1 cellular context compared by ENCODE assay signal in the genomic region with DNA sequence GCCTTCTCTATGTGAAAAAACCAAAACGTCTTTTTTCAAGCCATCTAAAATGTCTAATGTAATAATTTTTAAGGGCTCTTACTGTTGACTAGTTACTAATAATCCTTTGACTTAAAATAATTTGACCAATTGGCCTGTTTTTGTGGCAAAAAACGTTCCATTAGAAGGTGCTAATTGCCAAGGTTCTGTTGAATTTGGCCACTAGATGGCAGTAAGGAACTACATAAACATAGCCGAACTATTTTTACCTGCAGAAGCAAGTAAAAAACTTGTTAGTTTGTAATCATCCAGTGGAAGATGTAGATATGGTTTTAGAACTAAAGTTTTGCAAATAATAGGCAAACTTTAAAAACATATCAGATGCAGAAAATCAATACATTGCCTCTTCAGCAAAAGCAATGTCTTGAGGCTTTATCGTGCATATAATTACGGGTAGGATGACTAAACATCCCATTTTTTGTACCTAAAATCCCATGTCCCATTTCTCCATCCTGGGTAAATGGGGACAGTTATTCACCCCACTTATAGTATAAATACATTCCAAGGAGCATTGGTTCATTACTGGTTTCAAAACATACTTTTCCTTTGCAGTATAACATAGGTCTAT.
TF ChIP-seq lines count a peak whose summit lies in the region.

No MANE protein-coding gene starts in this region.

TF ChIP-seq in SK-N-SH, 30 proteins besides CTCF, POLR2A, EP300 and RAD21 (continued from another document):
- TF ChIP-seq, protein P1, sequence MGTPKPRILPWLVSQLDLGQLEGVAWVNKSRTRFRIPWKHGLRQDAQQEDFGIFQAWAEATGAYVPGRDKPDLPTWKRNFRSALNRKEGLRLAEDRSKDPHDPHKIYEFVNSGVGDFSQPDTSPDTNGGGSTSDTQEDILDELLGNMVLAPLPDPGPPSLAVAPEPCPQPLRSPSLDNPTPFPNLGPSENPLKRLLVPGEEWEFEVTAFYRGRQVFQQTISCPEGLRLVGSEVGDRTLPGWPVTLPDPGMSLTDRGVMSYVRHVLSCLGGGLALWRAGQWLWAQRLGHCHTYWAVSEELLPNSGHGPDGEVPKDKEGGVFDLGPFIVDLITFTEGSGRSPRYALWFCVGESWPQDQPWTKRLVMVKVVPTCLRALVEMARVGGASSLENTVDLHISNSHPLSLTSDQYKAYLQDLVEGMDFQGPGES (IDR thresholded peaks at IDR 0.05; ENCODE audit: low read depth, low read length) = no peak
- TF ChIP-seq JUND (IDR thresholded peaks at IDR 0.05) = no peak
- TF ChIP-seq NRF1 (IDR thresholded peaks at IDR 0.05; ENCODE audit: low read depth, low read length) = no peak
- TF ChIP-seq YY1 (IDR thresholded peaks at IDR 0.05; ENCODE audit: low read depth) = no peak
- TF ChIP-seq NFIC (IDR thresholded peaks at IDR 0.05; ENCODE audit: borderline replicate concordance) = no peak
